Comparison of ENCODE assay signal across 1 cellular context in the genomic region with DNA sequence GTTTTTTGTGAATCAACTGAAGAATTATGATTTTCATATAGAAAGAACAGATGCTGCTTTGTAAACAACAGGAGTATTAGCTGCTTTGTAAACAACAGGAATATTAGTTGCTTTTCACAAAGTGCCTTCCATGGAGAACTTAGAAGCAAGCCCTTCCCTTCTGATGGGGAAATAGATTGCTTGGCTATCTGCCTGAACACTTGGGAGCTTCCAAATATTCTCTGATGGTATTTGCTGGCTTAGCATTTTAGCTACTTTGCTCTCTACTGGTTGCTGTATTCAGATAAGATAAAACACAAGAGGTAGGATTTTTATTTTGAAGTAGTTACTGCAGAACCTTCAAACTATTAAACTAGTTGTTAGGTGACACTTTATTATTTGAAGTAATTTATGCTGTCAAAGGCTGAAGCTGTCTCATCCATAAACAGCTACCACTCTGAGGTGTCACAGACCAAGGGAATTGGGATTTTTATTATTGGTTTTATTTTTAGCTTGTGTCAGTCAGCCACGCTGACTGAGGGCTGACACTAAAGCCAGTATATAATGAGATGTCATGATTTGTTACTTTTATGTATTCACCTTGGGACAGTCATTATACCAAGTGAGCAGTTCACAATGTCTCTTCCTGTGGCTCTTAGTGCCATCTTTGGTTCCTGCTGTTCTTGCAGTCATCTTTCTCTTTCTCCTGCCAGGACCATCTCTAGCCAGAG.
TF ChIP-seq lines count a peak whose summit lies in the region.

No MANE protein-coding gene starts in this region.

TF ChIP-seq in H1, 55 proteins besides CTCF, POLR2A, EP300 and RAD21 (continued from another document):
- TF ChIP-seq CBX5 (IDR thresholded peaks at IDR 0.05; ENCODE audit: low read depth, low read length) (no peak), SP4 (IDR thresholded peaks at IDR 0.05; ENCODE audit: low read length) (no peak), SP1 (IDR thresholded peaks at IDR 0.05; ENCODE audit: low read depth, low read length) (no peak), SIRT6 (IDR thresholded peaks at IDR 0.05; ENCODE audit: low read length) (no peak), CBX8 (IDR thresholded peaks at IDR 0.05; ENCODE audit: borderline replicate concordance, low read depth, low read length) (no peak), CEBPB (IDR thresholded peaks at IDR 0.05; ENCODE audit: low read depth, low read length) (no peak), KDM4A (IDR thresholded peaks at IDR 0.05; ENCODE audit: low read depth, low read length, severe bottlenecking) (no peak), PHF8 (conservative IDR thresholded peaks at IDR 0.05; ENCODE audit: low read depth, low read length) (no peak), YY1 (IDR thresholded peaks at IDR 0.05; ENCODE audit: low read depth, low read length) (no peak)
- TF ChIP-seq, protein P1, sequence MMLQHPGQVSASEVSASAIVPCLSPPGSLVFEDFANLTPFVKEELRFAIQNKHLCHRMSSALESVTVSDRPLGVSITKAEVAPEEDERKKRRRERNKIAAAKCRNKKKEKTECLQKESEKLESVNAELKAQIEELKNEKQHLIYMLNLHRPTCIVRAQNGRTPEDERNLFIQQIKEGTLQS (IDR thresholded peaks at IDR 0.05; ENCODE audit: insufficient read depth, low read depth, low read length): no peak
TF ChIP-seq in H1: peak in this region for 0.
